2 cellular contexts compared by ENCODE assay signal in the genomic region with DNA sequence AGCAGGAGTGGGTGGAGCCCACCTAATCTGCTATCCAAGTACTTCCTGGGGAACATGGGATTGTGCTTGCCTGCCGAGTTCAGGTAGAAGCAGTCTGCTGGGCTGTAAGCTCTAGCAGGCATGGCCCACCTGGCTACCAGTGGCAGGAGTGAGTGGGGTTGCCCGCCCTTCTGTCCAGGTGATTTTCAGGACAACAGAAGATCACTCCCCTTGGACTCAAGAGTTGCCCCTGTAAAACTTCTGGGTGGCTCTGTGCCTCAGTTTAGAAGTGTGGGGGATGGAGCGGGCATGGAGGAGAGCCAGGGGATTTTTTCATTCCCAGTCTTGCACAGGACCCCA.
TF ChIP-seq lines count a peak whose summit lies in the region.

No MANE protein-coding gene starts in this region.

TF ChIP-seq in GM23338, 12 proteins besides CTCF, POLR2A, EP300 and RAD21 (continued from another document):
- no peak for TF ChIP-seq EZH2phosphoT487 (IDR thresholded peaks at IDR 0.05; ENCODE audit: unreplicated experiment)
- TF ChIP-seq, protein P1, sequence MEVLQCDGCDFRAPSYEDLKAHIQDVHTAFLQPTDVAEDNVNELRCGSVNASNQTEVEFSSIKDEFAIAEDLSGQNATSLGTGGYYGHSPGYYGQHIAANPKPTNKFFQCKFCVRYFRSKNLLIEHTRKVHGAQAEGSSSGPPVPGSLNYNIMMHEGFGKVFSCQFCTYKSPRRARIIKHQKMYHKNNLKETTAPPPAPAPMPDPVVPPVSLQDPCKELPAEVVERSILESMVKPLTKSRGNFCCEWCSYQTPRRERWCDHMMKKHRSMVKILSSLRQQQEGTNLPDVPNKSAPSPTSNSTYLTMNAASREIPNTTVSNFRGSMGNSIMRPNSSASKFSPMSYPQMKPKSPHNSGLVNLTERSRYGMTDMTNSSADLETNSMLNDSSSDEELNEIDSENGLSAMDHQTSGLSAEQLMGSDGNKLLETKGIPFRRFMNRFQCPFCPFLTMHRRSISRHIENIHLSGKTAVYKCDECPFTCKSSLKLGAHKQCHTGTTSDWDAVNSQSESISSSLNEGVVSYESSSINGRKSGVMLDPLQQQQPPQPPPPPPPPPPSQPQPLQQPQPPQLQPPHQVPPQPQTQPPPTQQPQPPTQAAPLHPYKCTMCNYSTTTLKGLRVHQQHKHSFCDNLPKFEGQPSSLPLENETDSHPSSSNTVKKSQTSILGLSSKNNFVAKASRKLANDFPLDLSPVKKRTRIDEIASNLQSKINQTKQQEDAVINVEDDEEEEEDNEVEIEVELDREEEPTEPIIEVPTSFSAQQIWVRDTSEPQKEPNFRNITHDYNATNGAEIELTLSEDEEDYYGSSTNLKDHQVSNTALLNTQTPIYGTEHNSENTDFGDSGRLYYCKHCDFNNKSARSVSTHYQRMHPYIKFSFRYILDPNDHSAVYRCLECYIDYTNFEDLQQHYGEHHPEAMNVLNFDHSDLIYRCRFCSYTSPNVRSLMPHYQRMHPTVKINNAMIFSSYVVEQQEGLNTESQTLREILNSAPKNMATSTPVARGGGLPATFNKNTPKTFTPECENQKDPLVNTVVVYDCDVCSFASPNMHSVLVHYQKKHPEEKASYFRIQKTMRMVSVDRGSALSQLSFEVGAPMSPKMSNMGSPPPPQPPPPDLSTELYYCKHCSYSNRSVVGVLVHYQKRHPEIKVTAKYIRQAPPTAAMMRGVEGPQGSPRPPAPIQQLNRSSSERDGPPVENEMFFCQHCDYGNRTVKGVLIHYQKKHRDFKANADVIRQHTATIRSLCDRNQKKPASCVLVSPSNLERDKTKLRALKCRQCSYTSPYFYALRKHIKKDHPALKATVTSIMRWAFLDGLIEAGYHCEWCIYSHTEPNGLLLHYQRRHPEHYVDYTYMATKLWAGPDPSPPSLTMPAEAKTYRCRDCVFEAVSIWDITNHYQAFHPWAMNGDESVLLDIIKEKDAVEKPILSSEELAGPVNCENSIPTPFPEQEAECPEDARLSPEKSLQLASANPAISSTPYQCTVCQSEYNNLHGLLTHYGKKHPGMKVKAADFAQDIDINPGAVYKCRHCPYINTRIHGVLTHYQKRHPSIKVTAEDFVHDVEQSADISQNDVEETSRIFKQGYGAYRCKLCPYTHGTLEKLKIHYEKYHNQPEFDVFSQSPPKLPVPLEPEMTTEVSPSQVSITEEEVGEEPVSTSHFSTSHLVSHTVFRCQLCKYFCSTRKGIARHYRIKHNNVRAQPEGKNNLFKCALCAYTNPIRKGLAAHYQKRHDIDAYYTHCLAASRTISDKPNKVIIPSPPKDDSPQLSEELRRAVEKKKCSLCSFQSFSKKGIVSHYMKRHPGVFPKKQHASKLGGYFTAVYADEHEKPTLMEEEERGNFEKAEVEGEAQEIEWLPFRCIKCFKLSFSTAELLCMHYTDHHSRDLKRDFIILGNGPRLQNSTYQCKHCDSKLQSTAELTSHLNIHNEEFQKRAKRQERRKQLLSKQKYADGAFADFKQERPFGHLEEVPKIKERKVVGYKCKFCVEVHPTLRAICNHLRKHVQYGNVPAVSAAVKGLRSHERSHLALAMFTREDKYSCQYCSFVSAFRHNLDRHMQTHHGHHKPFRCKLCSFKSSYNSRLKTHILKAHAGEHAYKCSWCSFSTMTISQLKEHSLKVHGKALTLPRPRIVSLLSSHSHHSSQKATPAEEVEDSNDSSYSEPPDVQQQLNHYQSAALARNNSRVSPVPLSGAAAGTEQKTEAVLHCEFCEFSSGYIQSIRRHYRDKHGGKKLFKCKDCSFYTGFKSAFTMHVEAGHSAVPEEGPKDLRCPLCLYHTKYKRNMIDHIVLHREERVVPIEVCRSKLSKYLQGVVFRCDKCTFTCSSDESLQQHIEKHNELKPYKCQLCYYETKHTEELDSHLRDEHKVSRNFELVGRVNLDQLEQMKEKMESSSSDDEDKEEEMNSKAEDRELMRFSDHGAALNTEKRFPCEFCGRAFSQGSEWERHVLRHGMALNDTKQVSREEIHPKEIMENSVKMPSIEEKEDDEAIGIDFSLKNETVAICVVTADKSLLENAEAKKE (CRISPR knock-in tag; IDR thresholded peaks at IDR 0.05) = no peak
TF ChIP-seq in GM23338: peak in this region for 0.

TF ChIP-seq in GM12878, 131 proteins besides CTCF, POLR2A, EP300 and RAD21:
- TF ChIP-seq, protein P2, sequence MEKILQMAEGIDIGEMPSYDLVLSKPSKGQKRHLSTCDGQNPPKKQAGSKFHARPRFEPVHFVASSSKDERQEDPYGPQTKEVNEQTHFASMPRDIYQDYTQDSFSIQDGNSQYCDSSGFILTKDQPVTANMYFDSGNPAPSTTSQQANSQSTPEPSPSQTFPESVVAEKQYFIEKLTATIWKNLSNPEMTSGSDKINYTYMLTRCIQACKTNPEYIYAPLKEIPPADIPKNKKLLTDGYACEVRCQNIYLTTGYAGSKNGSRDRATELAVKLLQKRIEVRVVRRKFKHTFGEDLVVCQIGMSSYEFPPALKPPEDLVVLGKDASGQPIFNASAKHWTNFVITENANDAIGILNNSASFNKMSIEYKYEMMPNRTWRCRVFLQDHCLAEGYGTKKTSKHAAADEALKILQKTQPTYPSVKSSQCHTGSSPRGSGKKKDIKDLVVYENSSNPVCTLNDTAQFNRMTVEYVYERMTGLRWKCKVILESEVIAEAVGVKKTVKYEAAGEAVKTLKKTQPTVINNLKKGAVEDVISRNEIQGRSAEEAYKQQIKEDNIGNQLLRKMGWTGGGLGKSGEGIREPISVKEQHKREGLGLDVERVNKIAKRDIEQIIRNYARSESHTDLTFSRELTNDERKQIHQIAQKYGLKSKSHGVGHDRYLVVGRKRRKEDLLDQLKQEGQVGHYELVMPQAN (conservative IDR thresholded peaks at IDR 0.05) = no peak
- TF ChIP-seq, protein P3, sequence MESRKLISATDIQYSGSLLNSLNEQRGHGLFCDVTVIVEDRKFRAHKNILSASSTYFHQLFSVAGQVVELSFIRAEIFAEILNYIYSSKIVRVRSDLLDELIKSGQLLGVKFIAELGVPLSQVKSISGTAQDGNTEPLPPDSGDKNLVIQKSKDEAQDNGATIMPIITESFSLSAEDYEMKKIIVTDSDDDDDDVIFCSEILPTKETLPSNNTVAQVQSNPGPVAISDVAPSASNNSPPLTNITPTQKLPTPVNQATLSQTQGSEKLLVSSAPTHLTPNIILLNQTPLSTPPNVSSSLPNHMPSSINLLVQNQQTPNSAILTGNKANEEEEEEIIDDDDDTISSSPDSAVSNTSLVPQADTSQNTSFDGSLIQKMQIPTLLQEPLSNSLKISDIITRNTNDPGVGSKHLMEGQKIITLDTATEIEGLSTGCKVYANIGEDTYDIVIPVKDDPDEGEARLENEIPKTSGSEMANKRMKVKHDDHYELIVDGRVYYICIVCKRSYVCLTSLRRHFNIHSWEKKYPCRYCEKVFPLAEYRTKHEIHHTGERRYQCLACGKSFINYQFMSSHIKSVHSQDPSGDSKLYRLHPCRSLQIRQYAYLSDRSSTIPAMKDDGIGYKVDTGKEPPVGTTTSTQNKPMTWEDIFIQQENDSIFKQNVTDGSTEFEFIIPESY (IDR thresholded peaks at IDR 0.05) = no peak
- TF ChIP-seq SREBF1 (IDR thresholded peaks at IDR 0.05; ENCODE audit: low read length) = no peak
- TF ChIP-seq MYC (IDR thresholded peaks at IDR 0.05; ENCODE audit: insufficient read depth, insufficient read length, insufficient replicate concordance, low read length, severe bottlenecking) = no peak
- TF ChIP-seq HDAC2 (IDR thresholded peaks at IDR 0.05) = no peak
- no peak for TF ChIP-seq YY1 (IDR thresholded peaks at IDR 0.05; ENCODE audit: low read depth, low read length)
- TF ChIP-seq NBN (IDR thresholded peaks at IDR 0.05) = no peak
- no peak for TF ChIP-seq ZZZ3 (IDR thresholded peaks at IDR 0.05; ENCODE audit: control insufficient read depth, insufficient read length, low read depth)
- TF ChIP-seq CREB1 (IDR thresholded peaks at IDR 0.05; ENCODE audit: low read depth) = no peak
- no peak for TF ChIP-seq CEBPB (IDR thresholded peaks at IDR 0.05; ENCODE audit: borderline replicate concordance in 1 of 2, low read depth in 2 of 2, low read length in 2 of 2)
- TF ChIP-seq IKZF2 (IDR thresholded peaks at IDR 0.05) = no peak
- no peak for TF ChIP-seq ZNF24 (IDR thresholded peaks at IDR 0.05)
- TF ChIP-seq SRF (IDR thresholded peaks at IDR 0.05; ENCODE audit: low read depth in 2 of 2, low read length in 2 of 2) = no peak
- no peak for TF ChIP-seq RAD51 (IDR thresholded peaks at IDR 0.05)
- TF ChIP-seq RFX5 (IDR thresholded peaks at IDR 0.05; ENCODE audit: low read depth, low read length) = no peak
- TF ChIP-seq CHD1 (IDR thresholded peaks at IDR 0.05; ENCODE audit: low read depth, low read length) = no peak
- no peak for TF ChIP-seq MEF2B (IDR thresholded peaks at IDR 0.05; ENCODE audit: partially characterized antibody, poor library complexity, severe bottlenecking)
